ENCODE assay signal across 8 cellular contexts in genomic region chr1:46532498-46533178, GRCh38. TPM values are rescaled to one million over a fixed set of nuclear protein-coding genes. Genes with fewer than 3 reads are reported as not detected.
DNase-seq lines count a peak whose midpoint lies in the region; ATAC-seq and TF ChIP-seq lines count a peak whose summit lies in the region.

No MANE protein-coding gene starts in this region.

- H3K27me3 ChIP-seq in BJ (ENCODE audit: control insufficient read depth, insufficient read depth, low read length) (peaks cover 24% of the 10 kb centered on the region), Peyer's patch (no peaks in the 10 kb centered on the region), tibial artery (peaks cover 0 to 26% of the 10 kb centered on the region in 2 donors)

- no peak for TF ChIP-seq POLR2A in Peyer's patch (IDR thresholded peaks at IDR 0.05)

- intact Hi-C loops in tibial artery (cut with DNase I; ENCODE audit: low total_unique reads), result loop anchor here (1.0 kb wide), 1 partner anchor 193 kb away; no protein-coding TSS in a partner anchor

- POLR2A ChIA-PET in BJ (lab: Charles Lee), result interaction anchor here (0.7 kb wide), 1 partner anchor 179 kb away, joined by 4 read pairs; no protein-coding TSS in a partner anchor

- H3K4me3 ChIP-seq in BJ (ENCODE audit: low read depth, low read length), result no peak overlapping the region; the same call in 1 of the 2 replicates
- peak overlapping the region; percentile 15 to 50 (median 46) for H3K4me3 ChIP-seq in Peyer's patch
- H3K4me3 ChIP-seq in tibial artery, result peak overlapping the region; percentile 46 to 60

- H3K9me3 ChIP-seq in Peyer's patch (no peaks in the 10 kb centered on the region), tibial artery (no peaks in the 10 kb centered on the region)

- H3K36me3 ChIP-seq in BJ (ENCODE audit: control insufficient read depth, insufficient read depth, low read length) (no peaks in the 10 kb centered on the region), Peyer's patch (no peaks in the 10 kb centered on the region), tibial artery (no peaks in the 10 kb centered on the region)

- TF ChIP-seq CTCF in BJ (IDR thresholded peaks at IDR 0.05; ENCODE audit: insufficient read depth, low read depth, low read length) (peak; percentile 70), Peyer's patch (IDR thresholded peaks at IDR 0.05) (peak in 4 of 6 experiments; percentile 56 to 63 (median 58)), tibial artery (IDR thresholded peaks at IDR 0.05) (peak; percentile 65 to 74)

- H3K27ac ChIP-seq in Peyer's patch (peak overlapping the region in 2 of 4 donors; percentile 43 to 57), tibial artery (peak overlapping the region; percentile 80)

- CTCF ChIA-PET in BJ (lab: Yijun Ruan, JAX), result interaction anchor here (0.9 to 11.1 kb wide), 10 partner anchors 8 to 192 kb away, joined by 3 to 176 read pairs (median 6); no protein-coding TSS in a partner anchor

- DNase-seq in BJ (ENCODE audit: low read depth) (no peak), Peyer's patch (peak; percentile 24 to 79 (median 72)), germinal center (ENCODE audit: low spot score) (peak; percentile 84), pons (ENCODE audit: low spot score) (peak; percentile 14), tibial artery (peak; percentile 55 to 79)
- DNase-seq in activated gamma-delta T cell treated with anti-CD3 and anti-CD28 coated beads, Interleukin-2, amount 50 U/mL, for 16 hours (ENCODE audit: low read depth), result peak; percentile 64

- ATAC-seq in GM19455 (IDR thresholded peaks at IDR 0.05; ENCODE audit: unreplicated experiment) (peak; percentile 55), GM18519 (IDR thresholded peaks at IDR 0.05; ENCODE audit: low FRiP score, unreplicated experiment) (no peak)

- H3K4me1 ChIP-seq in Peyer's patch (peaks cover 0 to 10% (median 5%) of the 10 kb centered on the region in 4 donors), tibial artery (peaks cover 0 to 14% (median 6%) of the 10 kb centered on the region in 4 donors)

RNA-seq across cellular contexts. Expression of gene KNCN, which starts 18.8 kb away (rescaled TPM):
- polyA plus RNA-seq in BJ (2011; rRNA removed), result not detected in 2 replicates
- not detected in 2 replicates for polyA minus RNA-seq in BJ (2011; rRNA and poly(A)+ RNA removed)
- not detected for total RNA-seq in Peyer's patch

RNA-seq across cellular contexts. Expression of gene DMBX1, which starts 43.0 kb away (rescaled TPM):
- not detected in 2 replicates for polyA plus RNA-seq in BJ (2011; rRNA removed)
- polyA minus RNA-seq in BJ (2011; rRNA and poly(A)+ RNA removed), result not detected in 2 replicates
- total RNA-seq in Peyer's patch, result not detected
